Comparison of ENCODE assay signal across 1 cellular context in genomic region chr17:67606896-67607604, GRCh38.
TF ChIP-seq lines count a peak whose summit lies in the region.

No MANE protein-coding gene starts in this region.

TF ChIP-seq in A549, 52 proteins besides CTCF, POLR2A, EP300 and RAD21 (continued from another document):
- TF ChIP-seq ELK1 (IDR thresholded peaks at IDR 0.05; ENCODE audit: low read depth, low read length) = no peak
- TF ChIP-seq FOSB (CRISPR knock-in tag; IDR thresholded peaks at IDR 0.05) = no peak
- TF ChIP-seq KDM5A (IDR thresholded peaks at IDR 0.05) = no peak
- no peak for TF ChIP-seq HDAC2 (IDR thresholded peaks at IDR 0.05)
- no peak for TF ChIP-seq EHF (CRISPR knock-in tag; IDR thresholded peaks at IDR 0.05)
- TF ChIP-seq JUN (IDR thresholded peaks at IDR 0.05) = no peak
- no peak for TF ChIP-seq RNF2 (IDR thresholded peaks at IDR 0.05; ENCODE audit: borderline replicate concordance, low read depth)
